In the genomic region with DNA sequence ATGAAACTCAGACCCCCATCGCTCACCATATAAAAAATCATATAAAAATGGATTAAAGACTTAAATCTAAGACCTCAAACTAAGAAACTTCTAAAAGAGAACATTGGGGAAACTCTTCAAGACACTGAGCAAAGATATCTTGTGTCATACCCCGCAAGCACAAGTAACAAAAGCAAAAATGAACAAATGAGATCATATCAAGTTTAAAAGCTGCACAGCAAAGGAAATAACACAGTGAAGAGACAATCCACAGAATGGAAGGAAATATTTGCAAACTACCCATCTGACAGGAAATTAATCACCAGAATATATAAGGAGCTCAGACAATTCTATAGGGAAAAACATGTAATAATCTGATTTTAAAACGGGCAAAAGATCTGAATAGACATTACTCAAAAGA, we compare ENCODE assay signal across 19 cellular contexts.
"Had no signal": no experiment of that assay in that cellular context is flagged by ENCODE, and none has a peak within 500 bp of the region (broad histone marks: within the 10 kb centered on the region; RNA-seq: fewer than 3 reads in every experiment).

No MANE protein-coding gene starts in this region.

- DNase-seq: naive thymus-derived CD4-positive, alpha-beta T cell; natural killer cell; pancreas; right cardiac atrium; right lobe of liver; sigmoid colon; small intestine; stimulated activated CD4-positive, alpha-beta T cell treated with anti-CD3 and anti-CD28 coated beads, Interleukin-15, amount 100 ng/mL, for 24 hours; stimulated activated CD4-positive, alpha-beta T cell treated with anti-CD3 and anti-CD28 coated beads, Interleukin-2, amount 100 ng/mL, for 24 hours; stimulated activated CD4-positive, alpha-beta T cell treated with anti-CD3 and anti-CD28 coated beads, Interleukin-2, amount 100 ng/mL, for 48 hours; stimulated activated CD4-positive, alpha-beta T cell treated with anti-CD3 and anti-CD28 coated beads, Interleukin-4, amount 100 ng/mL, for 24 hours; stimulated activated naive B cell treated with anti-CD40 and anti-IgM and Interleukin-4, amounts not matched to agents 10 μg/mL and 1 μg/mL and 100 μg/mL, for 72 hours; stimulated activated naive CD4-positive, alpha-beta T cell treated with Interleukin-2 at 50 U/mL for 16 hours; stomach; testis; tibial artery; transverse colon; upper lobe of right lung; uterus had no signal
